In genomic region chr16:35239561-35239960, GRCh38 we compare ENCODE assay signal across 21 cellular contexts.
"Had no signal": no experiment of that assay in that cellular context is flagged by ENCODE, and none has a peak within 500 bp of the region (broad histone marks: within the 10 kb centered on the region; RNA-seq: fewer than 3 reads in every experiment).

No MANE protein-coding gene starts in this region.

- ATAC-seq: gastrocnemius medialis; left lobe of liver; natural killer cell; psoas muscle; right lobe of liver; stimulated activated naive B cell treated with anti-CD40 and anti-IgM and Interleukin-4, amounts not matched to agents 10 μg/mL and 1 μg/mL and 100 μg/mL, for 72 hours had no signal

- H3K36me3 ChIP-seq: gastrocnemius medialis, ovary, right lobe of liver, thoracic aorta, tibial nerve, upper lobe of left lung had no signal

- H3K27me3 ChIP-seq: gastrocnemius medialis, ovary, right lobe of liver, tibial nerve, upper lobe of left lung had no signal

- DNase-seq: cortex of kidney; effector CD4-positive, alpha-beta T cell; foreskin fibroblast; gastrocnemius medialis; head of caudate nucleus; kidney; natural killer cell; occipital lobe; ovary; posterior cingulate gyrus; psoas muscle; right lobe of liver; small intestine; stimulated activated CD4-positive, alpha-beta T cell treated with anti-CD3 and anti-CD28 coated beads, Interleukin-15, amount 100 ng/mL, for 24 hours; stimulated activated CD4-positive, alpha-beta T cell treated with anti-CD3 and anti-CD28 coated beads, Interleukin-2, amount 100 ng/mL, for 48 hours; stimulated activated naive B cell treated with anti-CD40 and anti-IgM and Interleukin-4, amounts not matched to agents 10 μg/mL and 1 μg/mL and 100 μg/mL, for 72 hours; upper lobe of left lung had no signal

- H3K4me3 ChIP-seq: gastrocnemius medialis, lung, ovary, psoas muscle, right lobe of liver, thoracic aorta, tibial nerve, upper lobe of left lung had no signal

- H3K27ac ChIP-seq: gastrocnemius medialis, ovary, psoas muscle, right lobe of liver, thoracic aorta, tibial nerve, upper lobe of left lung had no signal

- H3K4me1 ChIP-seq: gastrocnemius medialis, psoas muscle, right lobe of liver, tibial nerve, upper lobe of left lung had no signal

- H3K9me3 ChIP-seq: gastrocnemius medialis, ovary, psoas muscle, right lobe of liver, thoracic aorta had no signal
